20 cellular contexts compared by ENCODE assay signal in genomic region chr17:76331083-76331482, GRCh38.
"Had no signal": no experiment of that assay in that cellular context is flagged by ENCODE, and none has a peak within 500 bp of the region (broad histone marks: within the 10 kb centered on the region; RNA-seq: fewer than 3 reads in every experiment).

No MANE protein-coding gene starts in this region.

- H3K9me3 ChIP-seq: esophagus squamous epithelium, gastroesophageal sphincter, left ventricle myocardium inferior, lower lobe of right lung, ovary had no signal

- DNase-seq: effector memory CD4-positive, alpha-beta T cell; esophagus squamous epithelium; foreskin fibroblast; glutamatergic neuron; left ventricle myocardium inferior; lower lobe of right lung; nucleus accumbens; ovary; right cardiac atrium; stimulated activated CD4-positive, alpha-beta T cell treated with anti-CD3 and anti-CD28 coated beads, Interleukin-2, amount 100 ng/mL, for 48 hours; stimulated activated naive CD4-positive, alpha-beta T cell treated with Interleukin-2 at 50 U/mL for 16 hours had no signal

- H3K36me3 ChIP-seq: neural progenitor cell had no signal

- H3K4me3 ChIP-seq: esophagus squamous epithelium, gastroesophageal sphincter, left ventricle myocardium inferior, lower lobe of right lung, neural progenitor cell, ovary, smooth muscle cell had no signal

- H3K4me1 ChIP-seq: esophagus squamous epithelium, gastroesophageal sphincter had no signal

- H3K4me3 Mint-ChIP-seq: memory B cell; mesothelial cell of epicardium; natural killer cell treated with Interleukin-12 subunit alpha and Interleukin-12 subunit beta and Interleukin-15 and Interleukin-18, amount 100 ng/mL, for 72 hours; neural progenitor cell had no signal

- H3K4me1 Mint-ChIP-seq: memory B cell had no signal

- H3K27ac ChIP-seq: esophagus squamous epithelium, gastroesophageal sphincter, left ventricle myocardium inferior, lower lobe of right lung, neural progenitor cell, ovary had no signal

- ATAC-seq: gastroesophageal sphincter; lower lobe of right lung; natural killer cell treated with Interleukin-12 subunit alpha and Interleukin-12 subunit beta and Interleukin-15 and Interleukin-18, amount 100 ng/mL, for 72 hours; right cardiac atrium had no signal

- H3K27me3 ChIP-seq: esophagus squamous epithelium, gastroesophageal sphincter, neural progenitor cell, ovary had no signal

- H3K9me3 Mint-ChIP-seq: memory B cell; mesothelial cell of epicardium; natural killer cell treated with Interleukin-12 subunit alpha and Interleukin-12 subunit beta and Interleukin-15 and Interleukin-18, amount 100 ng/mL, for 72 hours; neural progenitor cell had no signal

- H3K27me3 Mint-ChIP-seq: memory B cell; natural killer cell treated with Interleukin-12 subunit alpha and Interleukin-12 subunit beta and Interleukin-15 and Interleukin-18, amount 100 ng/mL, for 72 hours; progenitor cell of endocrine pancreas had no signal

- FAIRE-seq: endometrium, keratinocyte had no signal

- H3K27ac Mint-ChIP-seq: memory B cell, neural progenitor cell, progenitor cell of endocrine pancreas had no signal
